8 cellular contexts compared by ENCODE assay signal in genomic region chr15:64651573-64652260, GRCh38.
DNase-seq lines count a peak whose midpoint lies in the region; ATAC-seq, FAIRE-seq and TF ChIP-seq lines count a peak whose summit lies in the region.

No MANE protein-coding gene starts in this region.

- no peak for TF ChIP-seq POLR2A in H54 (IDR thresholded peaks at IDR 0.05; ENCODE audit: low read depth, low read length)

- H3K4me1 Mint-ChIP-seq in nephron = peaks cover 8% of the 10 kb centered on the region

- H3K18ac ChIP-seq in neuronal stem cell (ENCODE audit: low read length) = no peak overlapping the region

- no peaks in the 10 kb centered on the region for H3K36me3 ChIP-seq in neuronal stem cell (replicated peaks in 1 of 2; ENCODE audit: control insufficient read depth in 2 of 2, insufficient read depth in 2 of 2, low read length in 2 of 2)
- no peaks in the 10 kb centered on the region for H3K36me3 ChIP-seq in right atrium auricular region

- H4K8ac ChIP-seq in neuronal stem cell (ENCODE audit: low read depth, low read length) = no peak overlapping the region

- no peaks in the 10 kb centered on the region for H3K27me3 Mint-ChIP-seq in nephron (ENCODE audit: low read depth)

- ATAC-seq in GM18502 (IDR thresholded peaks at IDR 0.05; ENCODE audit: poor library complexity, unreplicated experiment) = peak; percentile 62
- peak; percentile 77 for ATAC-seq in HG02623 (IDR thresholded peaks at IDR 0.05; ENCODE audit: unreplicated experiment)

- FAIRE-seq in H54 (lab: Jason Lieb, UNC) = no peak

- peaks cover 4% of the 10 kb centered on the region for H3K36me3 Mint-ChIP-seq in nephron (ENCODE audit: low read depth)

- no peak overlapping the region for H3K14ac ChIP-seq in neuronal stem cell (ENCODE audit: low read length)

- no peaks in the 10 kb centered on the region for H3K9me3 Mint-ChIP-seq in nephron

- H3K4me3 ChIP-seq in neuronal stem cell (ENCODE audit: low read length in 2 of 2) (no peak overlapping the region), right atrium auricular region (no peak overlapping the region)

- H3K4me2 ChIP-seq in neuronal stem cell (ENCODE audit: insufficient read depth, low read length, poor library complexity, severe bottlenecking) = no peak overlapping the region

- no peak overlapping the region for H4K91ac ChIP-seq in neuronal stem cell (ENCODE audit: low read depth, low read length, poor library complexity)

- peaks cover 0 to 2% of the 10 kb centered on the region in 2 donors for H3K4me1 ChIP-seq in neuronal stem cell (ENCODE audit: control insufficient read depth in 2 of 2, insufficient read depth in 1 of 2, low read depth in 1 of 2, low read length in 2 of 2)
- H3K4me1 ChIP-seq in right atrium auricular region = no peaks in the 10 kb centered on the region

- no peak overlapping the region for H2BK5ac ChIP-seq in neuronal stem cell (ENCODE audit: low read length)

- no peak overlapping the region for H2AFZ ChIP-seq in neuronal stem cell (ENCODE audit: low read length)

- no peak overlapping the region for H2AK5ac ChIP-seq in neuronal stem cell (ENCODE audit: low read depth, low read length)

- H3K27ac Mint-ChIP-seq in nephron = peak overlapping the region; percentile 62 to 86 (median 68)

- TF ChIP-seq CTCF in nephron (IDR thresholded peaks at IDR 0.05; ENCODE audit: unreplicated experiment in 3 of 3) (no peak), right atrium auricular region (IDR thresholded peaks at IDR 0.05) (no peak)

- no peak overlapping the region for H2BK15ac ChIP-seq in neuronal stem cell (ENCODE audit: low read length)

- no peak overlapping the region for H2BK120ac ChIP-seq in neuronal stem cell (ENCODE audit: low read depth, low read length)

- H3K4me3 Mint-ChIP-seq in nephron = no peak overlapping the region

- H2BK12ac ChIP-seq in neuronal stem cell (ENCODE audit: low read length) = no peak overlapping the region

- no peak overlapping the region for H3K4ac ChIP-seq in neuronal stem cell (ENCODE audit: low read length)

- no peaks in the 10 kb centered on the region for H3K9me3 ChIP-seq in neuronal stem cell (replicated peaks in 1 of 2; ENCODE audit: control insufficient read depth in 2 of 2, insufficient read depth in 1 of 2, low read depth in 1 of 2, low read length in 2 of 2)
- H3K9me3 ChIP-seq in right atrium auricular region = no peaks in the 10 kb centered on the region

- H3K27ac ChIP-seq in neuronal stem cell (replicated peaks; ENCODE audit: low read length) = no peak overlapping the region
- no peak overlapping the region for H3K27ac ChIP-seq in right atrium auricular region

- H3K79me1 ChIP-seq in neuronal stem cell (ENCODE audit: low read depth, low read length) = no peaks in the 10 kb centered on the region

- peak; percentile 5 for DNase-seq in NCI-H345 treated with DMSO at 0.1 percent for 48 hours (lab: John Stamatoyannopoulos, UW; ENCODE audit: unreplicated experiment)
- peak; percentile 38 for DNase-seq in activated naive CD4-positive, alpha-beta T cell treated with Interleukin-2 at 50 U/mL for 16 hours
- DNase-seq in H54 (ENCODE audit: insufficient read length, low spot score) = no peak
- no peak for DNase-seq in neuronal stem cell (ENCODE audit: low spot score)
- DNase-seq in right atrium auricular region (ENCODE audit: low spot score) = no peak

- WGBS in neuronal stem cell (ENCODE audit: extremely low coverage in 2 of 2, insufficient read length in 2 of 2, insufficient replicate concordance in 1 of 2), 2 donors = no CpG with 5 or more reads among the region's 4 CpGs

- H3K27me3 ChIP-seq in neuronal stem cell (ENCODE audit: control insufficient read depth in 3 of 3, insufficient read depth in 3 of 3, low read depth in 1 of 3, low read length in 3 of 3) (no peaks in the 10 kb centered on the region), right atrium auricular region (no peaks in the 10 kb centered on the region)

- no peak overlapping the region for H3K9ac ChIP-seq in neuronal stem cell (ENCODE audit: low read depth, low read length, poor library complexity)

- H3K23ac ChIP-seq in neuronal stem cell (ENCODE audit: low read depth, low read length, poor library complexity) = no peak overlapping the region

Comparison
In these comparisons a context has a peak if more than half of its experiments do, and no peak if none do; other contexts are left out.
1. DNase-seq: peak in NCI-H345 treated with DMSO at 0.1 percent for 48 hours (single experiment) and activated naive CD4-positive, alpha-beta T cell treated with Interleukin-2 at 50 U/mL for 16 hours (single experiment); none in H54 (single experiment), neuronal stem cell (single experiment) and right atrium auricular region (single experiment).